ENCODE assay signal across 31 cellular contexts in genomic region chr14:29064305-29064704, GRCh38.
"Had no signal": no experiment of that assay in that cellular context is flagged by ENCODE, and none has a peak within 500 bp of the region (broad histone marks: within the 10 kb centered on the region; RNA-seq: fewer than 3 reads in every experiment).

No MANE protein-coding gene starts in this region.

- H3K36me3 Mint-ChIP-seq: naive thymus-derived CD8-positive, alpha-beta T cell; natural killer cell treated with Interleukin-12 subunit alpha and Interleukin-12 subunit beta and Interleukin-15 and Interleukin-18, amount 100 ng/mL, for 72 hours; stimulated activated memory B cell treated with anti-CD40 and anti-IgM and Interleukin-4, amounts not matched to agents 10 μg/mL and 1 μg/mL and 100 μg/mL, for 72 hours; type B pancreatic cell had no signal

- H3K27ac Mint-ChIP-seq: naive thymus-derived CD8-positive, alpha-beta T cell; natural killer cell treated with Interleukin-12 subunit alpha and Interleukin-12 subunit beta and Interleukin-15 and Interleukin-18, amount 100 ng/mL, for 72 hours; nephron progenitor cell; progenitor cell of endocrine pancreas; stimulated activated memory B cell treated with anti-CD40 and anti-IgM and Interleukin-4, amounts not matched to agents 10 μg/mL and 1 μg/mL and 100 μg/mL, for 72 hours; stimulated activated naive CD8-positive, alpha-beta T cell treated with anti-CD3 and anti-CD28 coated beads, Interleukin-15, amount 100 ng/mL, for 72 hours; type B pancreatic cell had no signal

- H3K4me1 Mint-ChIP-seq: naive thymus-derived CD8-positive, alpha-beta T cell; nephron progenitor cell; neural crest cell; stimulated activated memory B cell treated with anti-CD40 and anti-IgM and Interleukin-4, amounts not matched to agents 10 μg/mL and 1 μg/mL and 100 μg/mL, for 72 hours; stimulated activated naive CD8-positive, alpha-beta T cell treated with anti-CD3 and anti-CD28 coated beads, Interleukin-15, amount 100 ng/mL, for 72 hours had no signal

- H3K36me3 ChIP-seq: neutrophil, ovary, spleen, suprapubic skin, tibial artery, transverse colon, upper lobe of right lung, uterus had no signal

- H3K9me3 ChIP-seq: neutrophil, ovary, psoas muscle, suprapubic skin, testis, tibial artery, transverse colon, upper lobe of right lung, uterus had no signal

- H2AFZ ChIP-seq: parathyroid adenoma had no signal

- H3K4me2 ChIP-seq: smooth muscle cell had no signal

- H3K4me3 ChIP-seq: ovary, psoas muscle, skin epidermis, smooth muscle cell, spleen, suprapubic skin, testis, tibial artery, transverse colon, upper lobe of right lung, uterus had no signal

- H3K27me3 ChIP-seq: neutrophil, ovary, spleen, suprapubic skin, testis, tibial artery, transverse colon, upper lobe of right lung, uterus had no signal

- H3K4me3 Mint-ChIP-seq: naive thymus-derived CD8-positive, alpha-beta T cell; natural killer cell treated with Interleukin-12 subunit alpha and Interleukin-12 subunit beta and Interleukin-15 and Interleukin-18, amount 100 ng/mL, for 72 hours; nephron progenitor cell; neural crest cell; stimulated activated memory B cell treated with anti-CD40 and anti-IgM and Interleukin-4, amounts not matched to agents 10 μg/mL and 1 μg/mL and 100 μg/mL, for 72 hours; stimulated activated naive CD8-positive, alpha-beta T cell treated with anti-CD3 and anti-CD28 coated beads, Interleukin-15, amount 100 ng/mL, for 72 hours; type B pancreatic cell had no signal

- H3K27me3 Mint-ChIP-seq: naive thymus-derived CD8-positive, alpha-beta T cell; natural killer cell treated with Interleukin-12 subunit alpha and Interleukin-12 subunit beta and Interleukin-15 and Interleukin-18, amount 100 ng/mL, for 72 hours; progenitor cell of endocrine pancreas; stimulated activated memory B cell treated with anti-CD40 and anti-IgM and Interleukin-4, amounts not matched to agents 10 μg/mL and 1 μg/mL and 100 μg/mL, for 72 hours; stimulated activated naive CD8-positive, alpha-beta T cell treated with anti-CD3 and anti-CD28 coated beads, Interleukin-15, amount 100 ng/mL, for 72 hours; type B pancreatic cell had no signal

- H3K4me1 ChIP-seq: parathyroid adenoma, psoas muscle, spleen, suprapubic skin, testis, tibial artery, transverse colon, upper lobe of right lung, uterus had no signal

- H3K79me2 ChIP-seq: parathyroid adenoma had no signal

- H3K27ac ChIP-seq: neutrophil, ovary, parathyroid adenoma, psoas muscle, skin epidermis, spleen, suprapubic skin, testis, tibial artery, transverse colon, upper lobe of right lung, uterus had no signal

- DNase-seq: naive thymus-derived CD8-positive, alpha-beta T cell; nephron progenitor cell; nucleus accumbens; ovary; psoas muscle; right cardiac atrium; spleen; stimulated activated CD4-positive, alpha-beta T cell treated with anti-CD3 and anti-CD28 coated beads, Interleukin-12 subunit alpha, Interleukin-12 subunit beta, amount 100 ng/mL, for 4 hours; stimulated activated CD4-positive, alpha-beta T cell treated with anti-CD3 and anti-CD28 coated beads, Interleukin-1b, Interleukin-23, amount 100 ng/mL, for 48 hours; stimulated activated CD4-positive, alpha-beta T cell treated with anti-CD3 and anti-CD28 coated beads, Interleukin-4, amount 100 ng/mL, for 1 hour; stimulated activated CD4-positive, alpha-beta T cell treated with anti-CD3 and anti-CD28 coated beads, Interleukin-4, amount 100 ng/mL, for 4 hours; stimulated activated CD8-positive, alpha-beta memory T cell treated with anti-CD3 and anti-CD28 coated beads, Interleukin-4, amount 100 ng/mL, for 48 hours; stimulated activated naive CD4-positive, alpha-beta T cell; stimulated activated naive CD8-positive, alpha-beta T cell treated with anti-CD3 and anti-CD28 coated beads, Interleukin-15, amount 100 ng/mL, for 72 hours; stimulated activated naive CD8-positive, alpha-beta T cell treated with anti-CD3 and anti-CD28 coated beads, Interleukin-15, Interleukin-2, amounts not matched to agents 100 U/mL and 50 U/mL, for 24 hours; substantia nigra; testis; tibial artery; transverse colon; upper lobe of right lung; uterus had no signal

- H3K9me3 Mint-ChIP-seq: nephron progenitor cell, type B pancreatic cell had no signal
